ENCODE assay signal across 8 cellular contexts in genomic region chr7:44018857-44019807, GRCh38. TPM values are rescaled to one million over a fixed set of nuclear protein-coding genes. Genes with fewer than 3 reads are reported as not detected.
A peak's percentile ranks its signal among the peaks of the same experiment; 100 is the strongest.
DNase-seq lines count a peak whose midpoint lies in the region; ATAC-seq and TF ChIP-seq lines count a peak whose summit lies in the region.
"Not testable (repeated sequence)": the region's sequence is repeated elsewhere in the genome, so short reads cannot be mapped to it uniquely, and the experiment has no call there.

No MANE protein-coding gene starts in this region.

- not testable (repeated sequence) for H3K27me3 ChIP-seq in esophagus (ENCODE audit: control insufficient read depth in 1 of 2, insufficient read depth in 2 of 2, low read length in 2 of 2); muscle layer of colon (ENCODE audit: control insufficient read depth in 1 of 2, insufficient read depth in 2 of 2, low read length in 2 of 2)

- peak overlapping the region; percentile 25 to 83 for H3K27ac ChIP-seq in esophagus (ENCODE audit: low read depth in 2 of 2, low read length in 1 of 2)
- not testable (repeated sequence) for H3K27ac ChIP-seq in muscle layer of colon (ENCODE audit: low read depth, low read length)

- H3K9me3 ChIP-seq in esophagus (ENCODE audit: control insufficient read depth in 2 of 2, insufficient read depth in 1 of 2, low read depth in 1 of 2, low read length in 1 of 2); muscle layer of colon (ENCODE audit: low read length): not testable (repeated sequence)

- H3K36me3 ChIP-seq in esophagus (ENCODE audit: control insufficient read depth in 2 of 2, insufficient read depth in 2 of 2, low read length in 1 of 2); muscle layer of colon (ENCODE audit: insufficient read depth, low read length): not testable (repeated sequence)

- TF ChIP-seq EP300 in Ishikawa (IDR thresholded peaks at IDR 0.05; ENCODE audit: borderline replicate concordance) = 0 out of 2 replicates have a peak, but pooled peaks have one; percentile 15

- H3K4me1 ChIP-seq in esophagus (ENCODE audit: control insufficient read depth in 2 of 2, insufficient read depth in 2 of 2, low read length in 1 of 2); muscle layer of colon (ENCODE audit: insufficient read depth, low read length): not testable (repeated sequence)

- 1 to 3% methylated on average over 44 to 63 of the region's 63 CpGs for WGBS in esophagus, 2 donors

- H3K9ac ChIP-seq in muscle layer of colon (ENCODE audit: low read length) = peak overlapping the region; percentile 61

- peak overlapping the region; percentile 62 to 73 for H3K4me3 ChIP-seq in esophagus (ENCODE audit: low read depth in 1 of 2, low read length in 2 of 2)
- H3K4me3 ChIP-seq in muscle layer of colon (ENCODE audit: low read depth in 1 of 2, low read length in 2 of 2) = peak overlapping the region; percentile 64 to 70

- ATAC-seq in GM21717 (IDR thresholded peaks at IDR 0.05; ENCODE audit: unreplicated experiment) = peak; percentile 83

- DNase-seq in DMS79 treated with DMSO at 0.1 percent for 48 hours (lab: John Stamatoyannopoulos, UW) (peak; percentile 96), OCI-M1 (lab: John Stamatoyannopoulos, UW) (peak; percentile 95)
- peak; percentile 100 for DNase-seq in activated T-cell treated with anti-CD3 and anti-CD28 coated beads, Interleukin-2, amount 50 U/mL, for 1 hour
- DNase-seq in stimulated activated CD8-positive, alpha-beta memory T cell treated with anti-CD3 and anti-CD28 coated beads, Interleukin-4, amount 100 ng/mL, for 48 hours = peak; percentile 99

- TF ChIP-seq RAD21 in Ishikawa (IDR thresholded peaks at IDR 0.05; ENCODE audit: low read depth) = peak; percentile 4; the same call in 1 of the 2 replicates

TF ChIP-seq in Ishikawa, 13 proteins besides CTCF, POLR2A, EP300 and RAD21:
- TF ChIP-seq ZBTB7A (IDR thresholded peaks at IDR 0.05; ENCODE audit: low read depth) (0 out of 2 replicates have a peak, but pooled peaks have one; percentile 28), EGR1 (IDR thresholded peaks at IDR 0.05) (peak; percentile 41; the same call in 1 of the 2 replicates), TCF12 (IDR thresholded peaks at IDR 0.05; ENCODE audit: low read depth) (peak; percentile 69), TEAD4 (IDR thresholded peaks at IDR 0.05) (0 out of 2 replicates have a peak, but pooled peaks have one; percentile 28), TAF1 (IDR thresholded peaks at IDR 0.05; ENCODE audit: low read depth) (peak; percentile 83)
- TF ChIP-seq, protein P1, sequence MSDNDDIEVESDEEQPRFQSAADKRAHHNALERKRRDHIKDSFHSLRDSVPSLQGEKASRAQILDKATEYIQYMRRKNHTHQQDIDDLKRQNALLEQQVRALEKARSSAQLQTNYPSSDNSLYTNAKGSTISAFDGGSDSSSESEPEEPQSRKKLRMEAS (IDR thresholded peaks at IDR 0.05) = peak; percentile 55; the same call in 1 of the 2 replicates

RNA-seq across cellular contexts. Expression of gene SPDYE1, which starts 21.4 kb away (rescaled TPM):
- polyA plus RNA-seq in esophagus = under 1 TPM in 1 of 2 donors, not detected in 1; 0.01 TPM

RNA-seq across cellular contexts. Expression of gene DBNL, which starts 25.4 kb away (rescaled TPM):
- polyA plus RNA-seq in esophagus = 100 to 1,000 TPM; 157 to 215 TPM

RNA-seq across cellular contexts. Expression of gene PGAM2, which starts 46.2 kb away (rescaled TPM):
- polyA plus RNA-seq in esophagus = 1 to 10 TPM; 2.1 to 3.8 TPM
